1 cellular context compared by ENCODE assay signal in genomic region chr1:200887772-200888348, GRCh38.
TF ChIP-seq lines count a peak whose summit lies in the region.

No MANE protein-coding gene starts in this region.

TF ChIP-seq in HepG2, 621 proteins besides CTCF, POLR2A, EP300 and RAD21:
- TF ChIP-seq ZXDC (CRISPR knock-in tag; IDR thresholded peaks at IDR 0.05): peak; percentile 18; the same call in 1 of the 2 replicates
- TF ChIP-seq USF2 (IDR thresholded peaks at IDR 0.05; ENCODE audit: low read depth, low read length): no peak
- no peak for TF ChIP-seq USF2 (CRISPR knock-in tag; IDR thresholded peaks at IDR 0.05; ENCODE audit: borderline replicate concordance)
- no peak for TF ChIP-seq POLR2AphosphoS5 (IDR thresholded peaks at IDR 0.05; ENCODE audit: low read depth, low read length)
- TF ChIP-seq MBD4 (IDR thresholded peaks at IDR 0.05; ENCODE audit: borderline replicate concordance, low read length): no peak
- no peak for TF ChIP-seq SMAD3 (CRISPR knock-in tag; IDR thresholded peaks at IDR 0.05)
- TF ChIP-seq ZNF883 (CRISPR knock-in tag; IDR thresholded peaks at IDR 0.05; ENCODE audit: not compliant biosample characterization): peak; percentile 22
- no peak for TF ChIP-seq IRF2 (CRISPR knock-in tag; IDR thresholded peaks at IDR 0.05)
- TF ChIP-seq CC2D1A (CRISPR knock-in tag; IDR thresholded peaks at IDR 0.05): 0 out of 2 replicates have a peak, but pooled peaks have one; percentile 31
- no peak for TF ChIP-seq KDM4B (CRISPR knock-in tag; IDR thresholded peaks at IDR 0.05)
- no peak for TF ChIP-seq NR2F6 (IDR thresholded peaks at IDR 0.05)
- TF ChIP-seq NR2F6 (CRISPR knock-in tag; IDR thresholded peaks at IDR 0.05): 0 out of 2 replicates have a peak, but pooled peaks have one; percentile 11
- TF ChIP-seq SMARCE1 (IDR thresholded peaks at IDR 0.05; ENCODE audit: borderline replicate concordance): no peak
- no peak for TF ChIP-seq ELK4 (CRISPR knock-in tag; IDR thresholded peaks at IDR 0.05; ENCODE audit: borderline replicate concordance)
- TF ChIP-seq CSRNP2 (CRISPR knock-in tag; conservative IDR thresholded peaks at IDR 0.05; ENCODE audit: low read depth): no peak
- TF ChIP-seq BCLAF1 (IDR thresholded peaks at IDR 0.05): no peak
